Comparison of ENCODE assay signal across 12 cellular contexts in genomic region chr10:43057231-43057711, GRCh38.
"Had no signal": no experiment of that assay in that cellular context is flagged by ENCODE, and none has a peak within 500 bp of the region (broad histone marks: within the 10 kb centered on the region; RNA-seq: fewer than 3 reads in every experiment).

No MANE protein-coding gene starts in this region.

- H3K9me3 Mint-ChIP-seq: activated CD4-positive, alpha-beta memory T cell treated with anti-CD3 and anti-CD28 coated beads for 36 hours; activated naive CD4-positive, alpha-beta T cell treated with anti-CD3 and anti-CD28 coated beads for 36 hours; neural crest cell; stimulated activated effector memory CD8-positive, alpha-beta T cell treated with anti-CD3 and anti-CD28 coated beads, Interleukin-12 subunit alpha, Interleukin-12 subunit beta, amount 100 ng/mL, for 72 hours had no signal

- H3K27ac Mint-ChIP-seq: activated CD4-positive, alpha-beta memory T cell treated with anti-CD3 and anti-CD28 coated beads for 36 hours; activated naive CD4-positive, alpha-beta T cell treated with anti-CD3 and anti-CD28 coated beads for 36 hours; stimulated activated effector memory CD8-positive, alpha-beta T cell treated with anti-CD3 and anti-CD28 coated beads, Interleukin-12 subunit alpha, Interleukin-12 subunit beta, amount 100 ng/mL, for 72 hours had no signal

- H3K27me3 ChIP-seq: brain microvascular endothelial cell, ovary, thyroid gland, vagina had no signal

- H3K36me3 Mint-ChIP-seq: activated CD4-positive, alpha-beta memory T cell treated with anti-CD3 and anti-CD28 coated beads for 36 hours; stimulated activated effector memory CD8-positive, alpha-beta T cell treated with anti-CD3 and anti-CD28 coated beads, Interleukin-12 subunit alpha, Interleukin-12 subunit beta, amount 100 ng/mL, for 72 hours had no signal

- H3K4me1 ChIP-seq: vagina had no signal

- H3K4me3 Mint-ChIP-seq: activated CD4-positive, alpha-beta memory T cell treated with anti-CD3 and anti-CD28 coated beads for 36 hours; activated naive CD4-positive, alpha-beta T cell treated with anti-CD3 and anti-CD28 coated beads for 36 hours; neural crest cell; stimulated activated effector memory CD8-positive, alpha-beta T cell treated with anti-CD3 and anti-CD28 coated beads, Interleukin-12 subunit alpha, Interleukin-12 subunit beta, amount 100 ng/mL, for 72 hours had no signal

- H3K9me3 ChIP-seq: ovary, thyroid gland, vagina had no signal

- H3K36me3 ChIP-seq: brain microvascular endothelial cell, ovary, thyroid gland, vagina had no signal

- H3K27ac ChIP-seq: brain microvascular endothelial cell, dorsolateral prefrontal cortex, ovary, thyroid gland, vagina had no signal

- ATAC-seq: activated CD4-positive, CD25-positive, alpha-beta regulatory T cell treated with anti-CD3 and anti-CD28 coated beads, Interleukin-2, amount 50 U/mL, for 24 hours had no signal

- H3K4me1 Mint-ChIP-seq: neural crest cell had no signal

- H3K4me3 ChIP-seq: dorsolateral prefrontal cortex, ovary, thyroid gland, vagina had no signal

- DNase-seq: activated naive CD4-positive, alpha-beta T cell treated with anti-CD3 and anti-CD28 coated beads for 36 hours; brain microvascular endothelial cell; hippocampal formation; small intestine had no signal

- H3K27me3 Mint-ChIP-seq: activated CD4-positive, alpha-beta memory T cell treated with anti-CD3 and anti-CD28 coated beads for 36 hours had no signal
